ENCODE assay signal across 24 cellular contexts in the genomic region with DNA sequence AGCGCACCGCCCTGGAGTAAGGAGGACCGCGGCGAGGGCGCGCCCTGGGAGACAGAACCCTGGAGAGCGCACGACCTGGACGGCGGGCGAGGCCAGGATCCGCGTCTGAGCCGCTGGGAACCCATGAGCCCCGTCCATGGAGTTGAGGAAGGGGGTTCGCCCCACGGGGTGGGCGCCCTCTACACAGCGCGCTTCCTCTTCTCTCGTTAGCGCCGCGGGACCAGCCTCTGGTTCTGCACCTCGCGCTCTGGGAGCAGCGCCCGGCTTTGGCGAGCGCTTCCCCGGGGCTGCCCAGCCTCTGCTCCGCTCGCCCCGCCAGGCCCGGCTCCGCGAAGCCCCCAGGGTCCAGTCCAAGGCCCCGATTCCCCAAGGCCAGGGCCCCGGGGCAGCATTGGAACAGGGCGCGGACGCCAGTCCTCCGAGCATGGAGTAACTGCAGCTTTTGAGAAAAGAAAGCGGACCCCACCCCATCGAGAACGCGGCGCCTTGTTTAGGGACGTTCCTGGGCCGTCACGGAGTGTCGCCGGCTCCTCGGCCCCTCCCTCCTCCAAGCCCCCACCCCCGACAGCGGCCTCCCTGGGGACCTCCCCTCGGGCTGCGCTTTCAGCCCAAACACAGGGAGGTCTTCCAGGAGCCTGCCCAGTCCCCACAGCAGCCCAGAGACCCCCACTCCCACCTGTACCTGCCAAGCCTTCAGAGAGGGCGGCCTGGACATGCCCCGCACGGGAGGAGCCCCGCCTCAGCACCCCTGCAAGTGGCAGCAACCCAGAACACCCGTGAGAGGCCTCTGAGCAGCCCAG. TPM values are rescaled to one million over a fixed set of nuclear protein-coding genes. Genes with fewer than 3 reads are reported as not detected.
DNase-seq lines count a peak whose midpoint lies in the region; ATAC-seq, FAIRE-seq and TF ChIP-seq lines count a peak whose summit lies in the region.
"Had no signal": no experiment of that assay in that cellular context is flagged by ENCODE, and none has a peak within 500 bp of the region (broad histone marks: within the 10 kb centered on the region; RNA-seq: fewer than 3 reads in every experiment).

No MANE protein-coding gene starts in this region.

- H4K8ac ChIP-seq in H1 (ENCODE audit: extremely low read depth, insufficient read depth, low read length): no peak overlapping the region
- no peak overlapping the region for H4K8ac ChIP-seq in mesendoderm (ENCODE audit: low read depth, low read length)

- peaks cover 6 to 10% of the 10 kb centered on the region in 2 donors for H3K9me3 Mint-ChIP-seq in stimulated activated naive CD8-positive, alpha-beta T cell treated with anti-CD3 and anti-CD28 coated beads, Interleukin-15, amount 100 ng/mL, for 72 hours

- H3K9ac ChIP-seq in H1 (replicated peaks in 1 of 4; ENCODE audit: extremely low read depth in 1 of 4, low read depth in 3 of 4, low read length in 3 of 4) (no peak overlapping the region), mesendoderm (ENCODE audit: low read length) (peak overlapping the region; percentile 40)

- no peak overlapping the region for H3K14ac ChIP-seq in H1 (ENCODE audit: insufficient read length)

- peaks cover 37% of the 10 kb centered on the region for H3K4me1 Mint-ChIP-seq in stimulated activated naive CD8-positive, alpha-beta T cell treated with anti-CD3 and anti-CD28 coated beads, Interleukin-15, amount 100 ng/mL, for 72 hours
- H3K4me1 Mint-ChIP-seq: nephron progenitor cell had no signal

- TF ChIP-seq EP300 in H1 (IDR thresholded peaks at IDR 0.05; ENCODE audit: borderline replicate concordance in 1 of 2, low read depth in 2 of 2, low read length in 2 of 2): no peak

- H2BK12ac ChIP-seq in H1 (ENCODE audit: low read depth, low read length): no peak overlapping the region

- peak overlapping the region; percentile 75 to 78 for H3K4me2 ChIP-seq in H1 (ENCODE audit: insufficient read depth in 1 of 2, low read depth in 2 of 2, low read length in 2 of 2)
- peak overlapping the region; percentile 38 for H3K4me2 ChIP-seq in mesendoderm (ENCODE audit: low read length)

- H3K23me2 ChIP-seq in H1 (ENCODE audit: low read depth, low read length): peaks cover 10% of the 10 kb centered on the region; the same call in 1 of the 2 replicates

- peaks cover 4 to 11% of the 10 kb centered on the region in 2 experiments for H4K20me1 ChIP-seq in H1 (replicated peaks in 1 of 2; ENCODE audit: control insufficient read depth in 1 of 2, insufficient read depth in 2 of 2, low read length in 2 of 2)

- FAIRE-seq in H1 (lab: Jason Lieb, UNC) (no peak), H54 (lab: Jason Lieb, UNC) (no peak)
- FAIRE-seq: islet of Langerhans had no signal

- peaks cover 0 to 6% (median under 1%) of the 10 kb centered on the region in 4 experiments; a peak in 4 of 7 replicates for H3K4me1 ChIP-seq in H1 (replicated peaks in 1 of 4; ENCODE audit: control insufficient read depth in 3 of 4, insufficient read depth in 4 of 4, low read length in 3 of 4)
- no peaks in the 10 kb centered on the region for H3K4me1 ChIP-seq in mesendoderm (ENCODE audit: control insufficient read depth, low read depth, low read length)

- H3K27me3 Mint-ChIP-seq in stimulated activated naive CD8-positive, alpha-beta T cell treated with anti-CD3 and anti-CD28 coated beads, Interleukin-15, amount 100 ng/mL, for 72 hours: no peaks in the 10 kb centered on the region
- H3K27me3 Mint-ChIP-seq: activated CD4-positive, alpha-beta memory T cell treated with anti-CD3 and anti-CD28 coated beads for 36 hours had no signal

- H3K56ac ChIP-seq in H1 (replicated peaks; ENCODE audit: insufficient read length, low read depth, low read length) (no peak overlapping the region), mesendoderm (ENCODE audit: low read length) (peak overlapping the region; percentile 73)

- H4K5ac ChIP-seq in H1 (ENCODE audit: insufficient read length, low read depth, low read length): no peak overlapping the region
- H4K5ac ChIP-seq in mesendoderm (ENCODE audit: low read length): no peak overlapping the region

- 27% methylated on average over 41 of the region's 64 CpGs; no CpG with 5 or more reads in 1 of the 2 experiments for WGBS in H1 (ENCODE audit: extremely low coverage in 1 of 2, insufficient coverage in 1 of 2, insufficient read length in 1 of 2, insufficient replicate concordance in 2 of 2, low coverage in 1 of 2, low lambda C conversion rate in 2 of 2, missing lambda C conversion rate in 1 of 2), 2 experiments
- WGBS in mesendoderm (ENCODE audit: extremely low coverage, insufficient coverage, low lambda C conversion rate): no CpG with 5 or more reads among the region's 64 CpGs

- H3K27ac ChIP-seq in H1 (ENCODE audit: low read depth, low read length) (no peak overlapping the region), mesendoderm (ENCODE audit: low read depth, low read length) (no peak overlapping the region)

- H3K36me3 ChIP-seq in H1 (ENCODE audit: control insufficient read depth in 2 of 4, insufficient read depth in 4 of 4, low read length in 3 of 4) (peaks cover 3 to 23% (median 13%) of the 10 kb centered on the region in 4 experiments; a peak in 7 of 8 replicates), mesendoderm (ENCODE audit: control insufficient read depth, insufficient read depth, low read length) (peaks cover 2% of the 10 kb centered on the region)

- H3K4ac ChIP-seq in H1 (replicated peaks; ENCODE audit: insufficient read length, low read depth, low read length): no peak overlapping the region
- no peak overlapping the region for H3K4ac ChIP-seq in mesendoderm (ENCODE audit: low read depth, low read length)

- H2BK20ac ChIP-seq in H1 (ENCODE audit: low read length): no peak overlapping the region

- TF ChIP-seq POLR2A in H1 (IDR thresholded peaks at IDR 0.05; ENCODE audit: control extremely low read depth in 1 of 2, low read depth in 2 of 2, low read length in 2 of 2): no peak
- no peak for TF ChIP-seq POLR2A in GM18505 (IDR thresholded peaks at IDR 0.05; ENCODE audit: borderline replicate concordance, extremely low read depth, insufficient read depth, insufficient read length)
- TF ChIP-seq POLR2A in H54 (IDR thresholded peaks at IDR 0.05; ENCODE audit: low read depth, low read length): no peak

- no peak overlapping the region for H2BK5ac ChIP-seq in H1 (ENCODE audit: low read depth, low read length)
- no peak overlapping the region for H2BK5ac ChIP-seq in mesendoderm (ENCODE audit: low read length)

- H3K4me3 ChIP-seq in H1 (ENCODE audit: extremely low read depth in 1 of 4, insufficient read depth in 2 of 4, low read depth in 3 of 4, low read length in 4 of 4): peak overlapping the region; percentile 17 to 61 (median 29); a peak in 7 of 8 replicates
- no peak overlapping the region for H3K4me3 ChIP-seq in mesendoderm (ENCODE audit: low read length)
- H3K4me3 ChIP-seq: lung, MG63 had no signal

- CTCF ChIA-PET in H1 (lab: Charles Lee; ENCODE audit: partially characterized antibody): no interaction called here

- no peak overlapping the region for H2AK5ac ChIP-seq in H1 (ENCODE audit: low read depth, low read length)
- no peak overlapping the region for H2AK5ac ChIP-seq in mesendoderm (ENCODE audit: low read length)

- no peak overlapping the region for H4K91ac ChIP-seq in H1 (replicated peaks; ENCODE audit: insufficient read length, low read length)

- H3K79me1 ChIP-seq in H1 (ENCODE audit: low read depth, low read length): peaks cover 3% of the 10 kb centered on the region; the same call in 1 of the 2 replicates
- no peaks in the 10 kb centered on the region for H3K79me1 ChIP-seq in mesendoderm (ENCODE audit: low read length)

- H2BK15ac ChIP-seq in H1 (ENCODE audit: low read length) (no peak overlapping the region), mesendoderm (replicated peaks; ENCODE audit: low read depth) (no peak overlapping the region)

- peak; percentile 15 for ATAC-seq in stimulated activated naive CD8-positive, alpha-beta T cell treated with anti-CD3 and anti-CD28 coated beads, Interleukin-15, amount 100 ng/mL, for 72 hours
- ATAC-seq in stimulated activated naive CD8-positive, alpha-beta T cell treated with anti-CD3 and anti-CD28 coated beads, Interleukin-15, Interleukin-2, amounts not matched to agents 100 U/mL and 50 U/mL, for 24 hours: no peak
- ATAC-seq in GM18505 (IDR thresholded peaks at IDR 0.05; ENCODE audit: unreplicated experiment): no peak
- ATAC-seq: HCT116 had no signal

- H3K27me3 ChIP-seq in H1 (replicated peaks in 1 of 4; ENCODE audit: control insufficient read depth in 3 of 4, extremely low read depth in 1 of 4, insufficient read depth in 3 of 4, low read length in 3 of 4): peaks cover 0 to 3% (median 0%) of the 10 kb centered on the region in 4 experiments; a peak in 2 of 7 replicates
- H3K27me3 ChIP-seq in mesendoderm (ENCODE audit: insufficient read depth, low read length, poor library complexity): no peaks in the 10 kb centered on the region
- H3K27me3 ChIP-seq: MG63 had no signal

- H3K4me3 Mint-ChIP-seq in stimulated activated naive CD8-positive, alpha-beta T cell treated with anti-CD3 and anti-CD28 coated beads, Interleukin-15, amount 100 ng/mL, for 72 hours: peak overlapping the region in 1 of 2 donors; percentile 45
- H3K4me3 Mint-ChIP-seq: activated CD4-positive, alpha-beta memory T cell treated with anti-CD3 and anti-CD28 coated beads for 36 hours; brain; nephron progenitor cell had no signal

- H3K18ac ChIP-seq in H1 (ENCODE audit: extremely low read depth, low read length): no peak overlapping the region; the same call in 1 of the 2 replicates
- H3K18ac ChIP-seq in mesendoderm (ENCODE audit: low read length): no peak overlapping the region

- no peak for TF ChIP-seq RAD21 in H1 (IDR thresholded peaks at IDR 0.05 in 1 of 2, conservative IDR thresholded peaks at IDR 0.05 in 1 of 2; ENCODE audit: low read depth in 2 of 2, low read length in 2 of 2)

- no peak for DNase-seq in stimulated activated naive CD8-positive, alpha-beta T cell treated with anti-CD3 and anti-CD28 coated beads, Interleukin-15, amount 100 ng/mL, for 72 hours
- no peak for DNase-seq in stimulated activated naive CD8-positive, alpha-beta T cell treated with anti-CD3 and anti-CD28 coated beads, Interleukin-15, Interleukin-2, amounts not matched to agents 100 U/mL and 50 U/mL, for 24 hours
- DNase-seq in H1 (ENCODE audit: low read depth in 1 of 2, low spot score in 2 of 2) (peak in 1 of 2 experiments; percentile 65), mesendoderm (peak; percentile 30), NCI-H1436 treated with DMSO at 0.1 percent for 48 hours (lab: John Stamatoyannopoulos, UW) (no peak), H54 (ENCODE audit: insufficient read length, low spot score) (no peak)
- DNase-seq: ACHN; activated CD4-positive, CD25-positive, alpha-beta regulatory T cell; activated effector memory CD4-positive, alpha-beta T cell treated with Interleukin-2 at 50 U/mL for 16 hours; COR-L47; DMS79; effector CD4-positive, alpha-beta T cell; KBM-7; MG63; NCI-H1436; NCI-H446 treated with DMSO at 0.1 percent for 48 hours; nephron progenitor cell; T1000 had no signal

- TF ChIP-seq CTCF in H1 (IDR thresholded peaks at IDR 0.05; ENCODE audit: control extremely low read depth in 1 of 3, insufficient read depth in 1 of 3, low read depth in 1 of 3, low read length in 3 of 3): no peak

- H3K27ac Mint-ChIP-seq in stimulated activated naive CD8-positive, alpha-beta T cell treated with anti-CD3 and anti-CD28 coated beads, Interleukin-15, amount 100 ng/mL, for 72 hours: peak overlapping the region in 1 of 2 donors; percentile 85
- H3K27ac Mint-ChIP-seq: activated CD4-positive, alpha-beta memory T cell treated with anti-CD3 and anti-CD28 coated beads for 36 hours; nephron progenitor cell had no signal

- H3K9me3 ChIP-seq in H1 (ENCODE audit: insufficient read depth in 2 of 2, low read depth in 1 of 2, low read length in 1 of 2): peaks cover 4 to 5% of the 10 kb centered on the region in 2 experiments; a peak in 2 of 4 replicates

- no peak overlapping the region for H3K23ac ChIP-seq in H1 (ENCODE audit: insufficient read length)
- no peak overlapping the region for H3K23ac ChIP-seq in mesendoderm (ENCODE audit: low read length)

- H2BK120ac ChIP-seq in H1 (replicated peaks; ENCODE audit: low read depth, low read length) (no peak overlapping the region), mesendoderm (ENCODE audit: low read depth, low read length) (no peak overlapping the region)

- H3K79me2 ChIP-seq in H1 (ENCODE audit: control insufficient read depth in 1 of 2, insufficient read depth in 2 of 2, low read length in 2 of 2) (no peaks in the 10 kb centered on the region), mesendoderm (ENCODE audit: control insufficient read depth, insufficient read depth, low read length) (no peaks in the 10 kb centered on the region)

- no peak overlapping the region for H2AFZ ChIP-seq in H1 (ENCODE audit: low read length)

- POLR2A ChIA-PET in H1 (lab: Charles Lee; ENCODE audit: partially characterized antibody): no interaction called here

RNA-seq across cellular contexts. Expression of a gene that starts 56.2 kb away (rescaled TPM):
- total RNA-seq in H1 (2021; fragmentation: NEBNext Ultra II Directional; extraction: Animal tissue kit (Norgen Biotek cat#: 25700)): 34.0 and 35.7 TPM in 2 replicates
- 6.8 and 11.4 TPM in 2 replicates for polyA plus RNA-seq in H1 (2011; rRNA removed)
- polyA plus RNA-seq in H1 (2011; cell fraction: cytosol; rRNA removed): 9.0 TPM
- 27.1 TPM for polyA plus RNA-seq in H1 (2011; cell fraction: nucleus; rRNA removed)
- polyA plus RNA-seq in H1 (2012, experiment 1 of 2): 19.0 to 25.1 TPM (median 23.0 TPM) in 4 replicates
- 15.0 TPM for polyA plus RNA-seq in H1 (2012, experiment 2 of 2)
- polyA plus RNA-seq in H1 (2013, experiment 1 of 2): 13.9 TPM
- polyA plus RNA-seq in H1 (2013, experiment 2 of 2): 13.1 TPM
- polyA minus RNA-seq in H1 (2011; rRNA and poly(A)+ RNA removed): 10.0 and 12.5 TPM in 2 replicates
- 20.6 TPM for polyA minus RNA-seq in H1 (2011; cell fraction: cytosol; rRNA and poly(A)+ RNA removed)
- 24.8 TPM for polyA minus RNA-seq in H1 (2011; cell fraction: nucleus; rRNA and poly(A)+ RNA removed)
- 14.7 TPM for polyA plus RNA-seq in mesendoderm (2013, experiment 1 of 2)
- 14.5 TPM for polyA plus RNA-seq in mesendoderm (2013, experiment 2 of 2)
